In the genomic region with DNA sequence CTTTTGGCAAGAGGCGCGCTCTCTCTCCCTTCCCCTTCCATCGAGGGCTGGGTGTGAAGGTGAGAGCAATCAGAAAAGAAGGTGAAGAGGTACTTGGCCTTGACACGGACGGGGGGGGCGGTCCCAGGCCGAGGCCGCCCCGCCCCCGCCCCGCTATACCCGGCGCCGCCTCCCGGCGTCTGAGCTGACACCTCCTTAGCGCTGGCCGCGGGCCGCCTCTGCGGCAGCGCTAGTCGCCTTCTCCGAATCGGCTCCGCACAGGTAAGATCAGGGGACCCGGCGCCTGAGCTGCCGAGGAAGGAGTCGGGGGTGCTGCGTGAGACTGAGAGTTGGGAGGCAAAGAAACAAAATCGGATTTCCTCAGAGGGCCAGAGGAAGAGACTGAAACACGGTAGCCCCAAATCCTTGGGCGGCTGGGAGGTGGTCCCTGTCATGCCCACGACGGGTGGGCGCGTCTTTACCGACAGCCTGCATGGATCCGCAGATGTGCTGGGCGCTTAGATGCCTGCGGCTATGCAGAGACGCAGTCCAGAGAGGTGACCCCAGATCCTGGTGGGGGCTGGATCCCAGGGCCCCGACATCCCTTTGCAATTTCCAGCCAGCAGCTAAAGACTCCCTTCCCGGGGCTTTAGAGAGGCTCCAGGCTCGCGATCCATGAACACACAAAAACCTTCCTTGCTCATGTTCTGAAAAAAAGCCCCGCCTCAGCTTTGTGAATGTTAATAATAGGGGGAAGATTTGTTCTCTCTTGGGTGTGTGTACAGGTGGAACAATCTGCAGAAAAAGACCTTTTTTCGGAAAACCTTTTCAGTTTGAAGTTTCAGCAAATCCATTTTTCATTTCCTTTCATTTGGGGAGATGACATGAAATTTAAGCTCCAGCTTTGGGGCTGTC, we compare ENCODE assay signal across 8 cellular contexts. TPM values are rescaled to one million over a fixed set of nuclear protein-coding genes. Genes with fewer than 3 reads are reported as not detected.
DNase-seq lines count a peak whose midpoint lies in the region; ATAC-seq, FAIRE-seq and TF ChIP-seq lines count a peak whose summit lies in the region.

A gene with protein sequence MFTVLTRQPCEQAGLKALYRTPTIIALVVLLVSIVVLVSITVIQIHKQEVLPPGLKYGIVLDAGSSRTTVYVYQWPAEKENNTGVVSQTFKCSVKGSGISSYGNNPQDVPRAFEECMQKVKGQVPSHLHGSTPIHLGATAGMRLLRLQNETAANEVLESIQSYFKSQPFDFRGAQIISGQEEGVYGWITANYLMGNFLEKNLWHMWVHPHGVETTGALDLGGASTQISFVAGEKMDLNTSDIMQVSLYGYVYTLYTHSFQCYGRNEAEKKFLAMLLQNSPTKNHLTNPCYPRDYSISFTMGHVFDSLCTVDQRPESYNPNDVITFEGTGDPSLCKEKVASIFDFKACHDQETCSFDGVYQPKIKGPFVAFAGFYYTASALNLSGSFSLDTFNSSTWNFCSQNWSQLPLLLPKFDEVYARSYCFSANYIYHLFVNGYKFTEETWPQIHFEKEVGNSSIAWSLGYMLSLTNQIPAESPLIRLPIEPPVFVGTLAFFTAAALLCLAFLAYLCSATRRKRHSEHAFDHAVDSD (plus strand): TSS at position 184 of the 894 bp plus-strand sequence. CDS start 874 bp downstream, outside the sequence.

- no peaks in the 10 kb centered on the region for H3K79me2 ChIP-seq in PC-9 (ENCODE audit: low read depth)

- no peaks in the 10 kb centered on the region for H3F3A ChIP-seq in PC-9 (ENCODE audit: insufficient read depth, low read depth)

- no peak for FAIRE-seq in small intestine (lab: Jason Lieb, UNC)

- H3K36me3 ChIP-seq in PC-9 (ENCODE audit: low read depth) (no peaks in the 10 kb centered on the region), small intestine (ENCODE audit: control insufficient read depth in 2 of 2, insufficient read depth in 2 of 2, low read length in 2 of 2) (no peaks in the 10 kb centered on the region)

- H3K9me3 ChIP-seq in CD4-positive, alpha-beta T cell (ENCODE audit: control insufficient read depth, low read length), result no peaks in the 10 kb centered on the region
- H3K9me3 ChIP-seq in PC-9 (ENCODE audit: insufficient read depth, low read depth), result no peaks in the 10 kb centered on the region
- H3K9me3 ChIP-seq in small intestine (ENCODE audit: control insufficient read depth, low read depth), result no peaks in the 10 kb centered on the region

- ATAC-seq in CD4-positive, alpha-beta T cell (ENCODE audit: poor library complexity), result peak; percentile 78
- ATAC-seq in GM21367 (IDR thresholded peaks at IDR 0.05; ENCODE audit: unreplicated experiment), result no peak
- ATAC-seq in GM18498 (IDR thresholded peaks at IDR 0.05; ENCODE audit: unreplicated experiment), result no peak

- peaks cover 21% of the 10 kb centered on the region for H3K27me3 ChIP-seq in CD4-positive, alpha-beta T cell (ENCODE audit: control insufficient read depth, insufficient read depth, low read length)
- H3K27me3 ChIP-seq in PC-9 (ENCODE audit: insufficient read depth, low read depth), result no peaks in the 10 kb centered on the region
- peaks cover 0 to 3% of the 10 kb centered on the region in 2 donors for H3K27me3 ChIP-seq in small intestine (ENCODE audit: control insufficient read depth in 2 of 2, insufficient read depth in 2 of 2, low read length in 2 of 2)

- H3K4me3 Mint-ChIP-seq in CD4-positive, alpha-beta T cell, result peak within 1 kb of the TSS; percentile 48

- whole genome bisulfite sequencing in small intestine, 3 donors, result 8 to 10% (median 9%) methylated on average over 42 to 49 of the region's 49 CpGs

- BruUV-seq in PC-9 (replicated peaks; lab: Mats Ljungman, UMichigan), result no TSS peak

- H3K9me2 ChIP-seq in PC-9 (ENCODE audit: insufficient read depth), result no peaks in the 10 kb centered on the region

- H3K27ac ChIP-seq in CD4-positive, alpha-beta T cell (ENCODE audit: low read depth, low read length), result no peak within 1 kb of the TSS
- no peak within 1 kb of the TSS for H3K27ac ChIP-seq in PC-9
- no peak within 1 kb of the TSS for H3K27ac ChIP-seq in small intestine (ENCODE audit: low read depth in 1 of 2, low read length in 1 of 2)

- CTCF ChIA-PET in CD4-positive, alpha-beta T cell (lab: Charles Lee), result no interaction called here
- CTCF ChIA-PET in PC-9 (lab: Charles Lee), result interaction anchor here (0.7 kb wide), 1 partner anchor 88 kb away, joined by 5 read pairs; no protein-coding TSS in a partner anchor

- peaks cover 6% of the 10 kb centered on the region for H3K4me1 Mint-ChIP-seq in CD4-positive, alpha-beta T cell (ENCODE audit: low read depth)

- intact Hi-C loops in CD4-positive, alpha-beta T cell (cut with DNase I, micrococcal nuclease), result no loop called here
- intact Hi-C loops in PC-9 (cut with micrococcal nuclease; ENCODE audit: unreplicated experiment), result no loop called here

- peaks cover 8% of the 10 kb centered on the region for H3K36me3 Mint-ChIP-seq in CD4-positive, alpha-beta T cell (ENCODE audit: low read depth)

- H3K27me3 Mint-ChIP-seq in CD4-positive, alpha-beta T cell, result peaks cover 42% of the 10 kb centered on the region

- no peak within 1 kb of the TSS for H3K27ac Mint-ChIP-seq in CD4-positive, alpha-beta T cell

- TF ChIP-seq CTCF in CD4-positive, alpha-beta T cell (IDR thresholded peaks at IDR 0.05), result no peak
- TF ChIP-seq CTCF in PC-9 (conservative IDR thresholded peaks at IDR 0.05), result no peak
- no peak for TF ChIP-seq CTCF in astrocyte of the cerebellum (IDR thresholded peaks at IDR 0.05; ENCODE audit: low read depth, low read length, missing control alignments)

- DNase-seq in CD4-positive, alpha-beta T cell, result peak in 7 of 10 experiments; percentile 5 to 38 (median 18)
- DNase-seq in PC-9, result peak; percentile 39 to 41
- DNase-seq in astrocyte of the cerebellum (ENCODE audit: low read depth), result no peak
- DNase-seq in iPS DF 19.7 (ENCODE audit: low read depth, low spot score), result peak; percentile 17
- peak; percentile 38 for DNase-seq in small intestine
- no peak for DNase-seq in GM19238 (ENCODE audit: insufficient read length, low spot score)

- peak within 1 kb of the TSS; percentile 92 for H3K4me2 ChIP-seq in PC-9

- H3K4me3 ChIP-seq in PC-9 (peak within 1 kb of the TSS; percentile 62), astrocyte of the cerebellum (ENCODE audit: low read depth, low read length) (peak within 1 kb of the TSS; percentile 37), small intestine (ENCODE audit: low read depth in 1 of 2, low read length in 2 of 2) (peak within 1 kb of the TSS in 1 of 2 donors; percentile 17)

- H4K20me1 ChIP-seq in PC-9 (ENCODE audit: insufficient read depth), result no peaks in the 10 kb centered on the region

- no peaks in the 10 kb centered on the region for H3K9me3 Mint-ChIP-seq in CD4-positive, alpha-beta T cell

- POLR2A ChIA-PET in CD4-positive, alpha-beta T cell (lab: Charles Lee), result no interaction called here
- POLR2A ChIA-PET in PC-9 (lab: Charles Lee; ENCODE audit: unreplicated experiment), result no interaction called here

- peak within 1 kb of the TSS; percentile 82 for H2AFZ ChIP-seq in PC-9

- peaks cover 8% of the 10 kb centered on the region; the same call in 1 of the 2 replicates for H3K4me1 ChIP-seq in PC-9 (replicated peaks; ENCODE audit: insufficient read depth)
- no peaks in the 10 kb centered on the region for H3K4me1 ChIP-seq in small intestine (ENCODE audit: control insufficient read depth in 2 of 2, insufficient read depth in 1 of 2, low read depth in 1 of 2, low read length in 1 of 2)

- in situ Hi-C loops in astrocyte of the cerebellum (cut with HindIII; ENCODE audit: low sequenced_read_pairs), result no loop called here

RNA-seq across cellular contexts. Expression of the gene that starts here (rescaled TPM):
- not detected for total RNA-seq in CD4-positive, alpha-beta T cell
- total RNA-seq in PC-9 (2021), result not detected in 2 replicates
- polyA plus RNA-seq in small intestine, result 1 to 10 TPM in 1 of 3 donors, under 1 TPM in 1, not detected in 1; 0.22 to 4.2 TPM

Comparison
In these comparisons a context has a peak if more than half of its experiments do, and no peak if none do; other contexts are left out.
1. Peak in DNase-seq and ATAC-seq in CD4-positive, alpha-beta T cell; RNA of the gene not detected or under 1 TPM.
2. Peak in DNase-seq, H3K4me3 ChIP-seq and H3K4me2 ChIP-seq in PC-9; RNA of the gene not detected or under 1 TPM.
3. DNase-seq: peak in iPS DF 19.7 (single experiment) and small intestine (single experiment); none in astrocyte of the cerebellum (single experiment) and GM19238 (single experiment).